ENCODE assay signal across 35 cellular contexts in the genomic region with DNA sequence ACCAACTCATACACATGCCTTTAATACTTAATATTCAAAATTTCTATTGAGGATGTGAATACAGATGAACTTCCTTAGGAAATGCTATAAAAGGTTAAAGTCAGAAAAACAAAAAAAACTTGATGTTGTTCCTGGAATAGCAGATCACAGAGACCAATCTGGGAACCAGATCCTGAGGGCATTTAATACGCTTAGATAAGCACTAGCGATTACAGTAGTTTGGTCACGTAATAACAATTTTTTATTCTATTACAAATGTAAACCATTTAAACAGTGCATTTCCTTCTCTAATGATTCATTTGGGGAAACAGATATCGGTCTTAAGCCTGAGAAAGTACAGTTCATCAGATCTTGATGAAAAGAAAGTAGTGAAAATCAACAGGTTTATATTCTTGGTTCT. TPM values are rescaled to one million over a fixed set of nuclear protein-coding genes. Genes with fewer than 3 reads are reported as not detected.
"Had no signal": no experiment of that assay in that cellular context is flagged by ENCODE, and none has a peak within 500 bp of the region (broad histone marks: within the 10 kb centered on the region; RNA-seq: fewer than 3 reads in every experiment).

No MANE protein-coding gene starts in this region.

- H3K36me3 ChIP-seq: brain microvascular endothelial cell, cardiac muscle cell, Peyer's patch, SJSA1 had no signal

- DNase-seq: activated B cell treated with CpG ODN at 0.5 μM for 24 hours; activated CD4-positive, alpha-beta memory T cell treated with anti-CD3 and anti-CD28 coated beads for 36 hours; activated CD4-positive, alpha-beta T cell treated with anti-CD3 and anti-CD28 coated beads for 4 hours; activated CD4-positive, alpha-beta T cell treated with anti-CD3 and anti-CD28 coated beads, Interleukin-2, amount 50 U/mL, for 1 hour; activated CD4-positive, CD25-positive, alpha-beta regulatory T cell treated with anti-CD3 and anti-CD28 coated beads, Interleukin-2, amount 50 U/mL, for 72 hours; activated CD8-positive, alpha-beta memory T cell treated with anti-CD3 and anti-CD28 coated beads, Interleukin-2, amount 50 U/mL, for 4 hours; activated effector memory CD4-positive, alpha-beta T cell treated with Interleukin-2 at 50 U/mL for 16 hours; activated naive CD4-positive, alpha-beta T cell treated with anti-CD3 and anti-CD28 coated beads, Interleukin-2, amount 10 ng/mL, durations not matched to agents 7 days and 5 days; activated naive CD8-positive, alpha-beta T cell treated with anti-CD3 and anti-CD28 coated beads, Interleukin-2, amount 50 U/mL, for 24 hours; activated T-cell treated with anti-CD3 and anti-CD28 coated beads, Interleukin-2, amount 50 U/mL, for 48 hours; amniotic stem cell; aorta; brain microvascular endothelial cell; NCI-H1092 treated with DMSO at 0.1 percent for 48 hours; NCI-H1417; NCI-H146; NCI-H187; NCI-H2029 treated with DMSO at 0.1 percent for 48 hours; NCI-H2107; NCI-H2171; NCI-H510A; NCI-H526; NCI-H748 treated with DMSO at 0.1 percent for 48 hours; NK-92 treated with Interleukin-12 subunit alpha and Interleukin-12 subunit beta, amount 100 ng/mL, for 24 hours; PC-3; Peyer's patch; RPMI8226; SHP77 treated with DMSO at 0.1 percent for 48 hours; SW 1271; T-helper 1 cell; T-helper 9 cell had no signal

- H3K4me1 ChIP-seq: Peyer's patch, SJSA1 had no signal

- H3K27me3 ChIP-seq: brain microvascular endothelial cell, Peyer's patch, SJSA1 had no signal

- ATAC-seq: activated naive CD8-positive, alpha-beta T cell treated with anti-CD3 and anti-CD28 coated beads, Interleukin-2, amount 50 U/mL, for 24 hours; PC-3 had no signal

- H3K27ac ChIP-seq: brain microvascular endothelial cell, cardiac muscle cell, KMS-11, Peyer's patch, SJSA1, VCaP had no signal

- H3K9ac ChIP-seq: KMS-11 had no signal

- H3K9me3 ChIP-seq: Peyer's patch, SJSA1 had no signal

- H3K4me2 ChIP-seq: KMS-11 had no signal

- H3K4me3 ChIP-seq: cardiac muscle cell, Peyer's patch, SJSA1 had no signal

RNA-seq across cellular contexts. Expression of a gene that starts 30.8 kb away (rescaled TPM):
- total RNA-seq: activated B cell treated with CpG ODN at 0.5 μM for 24 hours; activated CD4-positive, alpha-beta memory T cell treated with anti-CD3 and anti-CD28 coated beads for 36 hours had no signal
